3 cellular contexts compared by ENCODE assay signal in genomic region chr16:88372522-88372921, GRCh38.
TF ChIP-seq lines count a peak whose summit lies in the region.

No MANE protein-coding gene starts in this region.

TF ChIP-seq in HepG2, 621 proteins besides CTCF, POLR2A, EP300 and RAD21 (continues in another document):
- TF ChIP-seq SRSF4 (IDR thresholded peaks at IDR 0.05; ENCODE audit: low read depth, low read length, poor library complexity, severe bottlenecking) (no peak), FOXK2 (IDR thresholded peaks at IDR 0.05) (peak; percentile 74), NONO (IDR thresholded peaks at IDR 0.05) (0 out of 2 replicates have a peak, but pooled peaks have one; percentile 50), NONO (CRISPR knock-in tag; conservative IDR thresholded peaks at IDR 0.05) (no peak), RAD51 (IDR thresholded peaks at IDR 0.05; ENCODE audit: borderline replicate concordance) (peak; percentile 43; the same call in 1 of the 2 replicates), IKZF1 (IDR thresholded peaks at IDR 0.05) (peak; percentile 88; the same call in 1 of the 2 replicates), FOXP1 (IDR thresholded peaks at IDR 0.05) (peak; percentile 76), FOXP1 (CRISPR knock-in tag; IDR thresholded peaks at IDR 0.05) (no peak), SP1 (IDR thresholded peaks at IDR 0.05) (peak; percentile 16; the same call in 1 of the 2 replicates), SP1 (CRISPR knock-in tag; IDR thresholded peaks at IDR 0.05) (no peak), NBN (conservative IDR thresholded peaks at IDR 0.05) (peak; percentile 89), TRIM22 (IDR thresholded peaks at IDR 0.05) (peak; percentile 68; the same call in 1 of the 2 replicates), RFX3 (CRISPR knock-in tag; IDR thresholded peaks at IDR 0.05) (no peak), ZNF333 (CRISPR knock-in tag; IDR thresholded peaks at IDR 0.05; ENCODE audit: borderline replicate concordance) (no peak), ZIK1 (CRISPR knock-in tag; IDR thresholded peaks at IDR 0.05; ENCODE audit: borderline replicate concordance, low read depth) (no peak), TBX3 (IDR thresholded peaks at IDR 0.05; ENCODE audit: borderline replicate concordance) (peak; percentile 6; the same call in 1 of the 2 replicates), LCORL (IDR thresholded peaks at IDR 0.05) (peak; percentile 71), LCORL (CRISPR knock-in tag; IDR thresholded peaks at IDR 0.05) (no peak), NFRKB (IDR thresholded peaks at IDR 0.05) (peak; percentile 70), MNT (IDR thresholded peaks at IDR 0.05) (peak; percentile 29; the same call in 1 of the 2 replicates), PHB2 (IDR thresholded peaks at IDR 0.05; ENCODE audit: partially characterized antibody) (peak; percentile 93), THRA (CRISPR knock-in tag; IDR thresholded peaks at IDR 0.05; ENCODE audit: borderline replicate concordance) (no peak), FIP1L1 (IDR thresholded peaks at IDR 0.05; ENCODE audit: borderline replicate concordance, insufficient read depth, low read depth, low read length) (no peak)

TF ChIP-seq in IMR-90, 13 proteins besides CTCF, POLR2A, EP300 and RAD21:
- TF ChIP-seq BHLHE40 (IDR thresholded peaks at IDR 0.05; ENCODE audit: low read depth, low read length) (no peak), CEBPB (IDR thresholded peaks at IDR 0.05; ENCODE audit: low read depth, low read length) (no peak), MXI1 (IDR thresholded peaks at IDR 0.05; ENCODE audit: borderline replicate concordance, low read depth, low read length) (no peak), RFX5 (IDR thresholded peaks at IDR 0.05; ENCODE audit: low read depth, low read length) (no peak), MAZ (IDR thresholded peaks at IDR 0.05; ENCODE audit: borderline replicate concordance, low read depth, low read length) (no peak), NFE2L2 (IDR thresholded peaks at IDR 0.05; ENCODE audit: low read depth, low read length) (no peak), CHD1 (IDR thresholded peaks at IDR 0.05; ENCODE audit: low read depth, low read length) (no peak)

TF ChIP-seq in K562, 482 proteins besides CTCF, POLR2A, EP300 and RAD21:
- TF ChIP-seq HMG20A (CRISPR knock-in tag; conservative IDR thresholded peaks at IDR 0.05) (no peak), FOXA3 (CRISPR knock-in tag; conservative IDR thresholded peaks at IDR 0.05 in 1 of 2, IDR thresholded peaks at IDR 0.05 in 1 of 2) (no peak), GATAD2A (IDR thresholded peaks at IDR 0.05) (no peak), AFF1 (IDR thresholded peaks at IDR 0.05; ENCODE audit: low read depth in 1 of 2, partially characterized antibody in 2 of 2) (no peak), ZNF398 (CRISPR knock-in tag; IDR thresholded peaks at IDR 0.05) (no peak), HBP1 (CRISPR knock-in tag; IDR thresholded peaks at IDR 0.05) (no peak), RCOR1 (IDR thresholded peaks at IDR 0.05; ENCODE audit: borderline replicate concordance in 1 of 2, low read depth in 2 of 2, low read length in 2 of 2) (no peak), MEIS2 (IDR thresholded peaks at IDR 0.05; ENCODE audit: partially characterized antibody) (no peak), ZNF77 (CRISPR knock-in tag; IDR thresholded peaks at IDR 0.05) (no peak), LARP7 (IDR thresholded peaks at IDR 0.05) (0 out of 2 replicates have a peak, but pooled peaks have one; percentile 52), ZNF707 (CRISPR knock-in tag; conservative IDR thresholded peaks at IDR 0.05) (no peak), SLC30A9 (CRISPR knock-in tag; IDR thresholded peaks at IDR 0.05) (no peak), IRF9 (tag; IDR thresholded peaks at IDR 0.05) (no peak), THRA (IDR thresholded peaks at IDR 0.05) (no peak), ZNF124 (CRISPR knock-in tag; IDR thresholded peaks at IDR 0.05) (no peak), XRCC5 (IDR thresholded peaks at IDR 0.05; ENCODE audit: low read depth, low read length) (no peak), AFF4 (CRISPR knock-in tag; IDR thresholded peaks at IDR 0.05) (no peak), ATF1 (CRISPR knock-in tag; IDR thresholded peaks at IDR 0.05) (no peak), ATF1 (tag; IDR thresholded peaks at IDR 0.05) (peak; percentile 35; the same call in 1 of the 2 replicates), CBX8 (IDR thresholded peaks at IDR 0.05; ENCODE audit: borderline replicate concordance, extremely low read depth, low read depth, low read length, poor library complexity, severe bottlenecking) (no peak), MYNN (IDR thresholded peaks at IDR 0.05) (no peak), MYNN (CRISPR knock-in tag; IDR thresholded peaks at IDR 0.05) (no peak), NR2F6 (CRISPR knock-in tag; IDR thresholded peaks at IDR 0.05) (no peak), EHMT2 (IDR thresholded peaks at IDR 0.05) (peak; percentile 70; the same call in 1 of the 2 replicates), ZNF436 (CRISPR knock-in tag; IDR thresholded peaks at IDR 0.05) (no peak), ZNF79 (CRISPR knock-in tag; IDR thresholded peaks at IDR 0.05; ENCODE audit: low read depth) (no peak), ZNF253 (CRISPR knock-in tag; conservative IDR thresholded peaks at IDR 0.05) (no peak), ZNF445 (CRISPR knock-in tag; IDR thresholded peaks at IDR 0.05; ENCODE audit: low read depth) (no peak), MYBL2 (IDR thresholded peaks at IDR 0.05; ENCODE audit: low read depth) (no peak), MYBL2 (CRISPR knock-in tag; IDR thresholded peaks at IDR 0.05; ENCODE audit: borderline replicate concordance) (no peak), HDAC3 (IDR thresholded peaks at IDR 0.05; ENCODE audit: borderline replicate concordance, partially characterized antibody) (no peak), CHCHD3 (CRISPR knock-in tag; IDR thresholded peaks at IDR 0.05) (no peak), SMARCA5 (IDR thresholded peaks at IDR 0.05) (peak; percentile 50; the same call in 1 of the 2 replicates), ETV1 (tag; conservative IDR thresholded peaks at IDR 0.05; ENCODE audit: low read depth) (no peak), COPS2 (conservative IDR thresholded peaks at IDR 0.05) (no peak), HNRNPLL (IDR thresholded peaks at IDR 0.05; ENCODE audit: low read depth, low read length, poor library complexity, severe bottlenecking) (no peak), BRD9 (IDR thresholded peaks at IDR 0.05; ENCODE audit: low read depth, partially characterized antibody) (no peak), HDAC1 (IDR thresholded peaks at IDR 0.05) (peak in 1 of 2 experiments; percentile 46; a peak in 1 of 4 replicates), SOX6 (IDR thresholded peaks at IDR 0.05) (no peak), BMI1 (IDR thresholded peaks at IDR 0.05; ENCODE audit: low read length) (no peak), TSC22D4 (tag; IDR thresholded peaks at IDR 0.05) (0 out of 2 replicates have a peak, but pooled peaks have one; percentile 72)
